Comparison of ENCODE assay signal across 25 cellular contexts in the genomic region with DNA sequence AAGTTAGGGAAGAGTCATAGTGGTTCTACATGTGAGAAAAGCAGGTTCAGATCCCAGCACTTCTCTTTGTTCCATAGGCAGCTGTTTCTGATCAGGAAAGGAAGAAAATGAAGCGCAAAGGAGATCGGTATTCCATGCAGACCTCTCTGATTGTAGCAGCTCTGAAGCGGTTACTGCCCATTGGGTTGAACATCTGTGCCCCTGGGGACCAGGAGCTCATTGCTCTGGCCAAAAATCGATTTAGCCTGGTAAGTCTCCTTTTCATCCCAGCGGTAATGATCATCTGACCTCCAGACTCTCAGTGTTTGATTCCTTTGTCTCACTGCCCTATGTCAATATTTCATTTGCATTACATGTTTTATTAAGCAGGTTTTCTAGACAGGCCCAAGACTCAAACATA.
"Had no signal": no experiment of that assay in that cellular context is flagged by ENCODE, and none has a peak within 500 bp of the region (broad histone marks: within the 10 kb centered on the region; RNA-seq: fewer than 3 reads in every experiment).

No MANE protein-coding gene starts in this region.

- ATAC-seq: gastrocnemius medialis; left cardiac atrium; left ventricle myocardium superior; mucosa of descending colon; natural killer cell treated with Interleukin-12 subunit alpha and Interleukin-12 subunit beta and Interleukin-15 and Interleukin-18, amount 100 ng/mL, for 72 hours; psoas muscle; stimulated activated memory B cell treated with anti-CD40 and anti-IgM and Interleukin-4, amounts not matched to agents 10 μg/mL and 1 μg/mL and 100 μg/mL, for 72 hours had no signal

- H3K36me3 Mint-ChIP-seq: activated naive CD8-positive, alpha-beta T cell; natural killer cell treated with Interleukin-12 subunit alpha and Interleukin-12 subunit beta and Interleukin-15 and Interleukin-18, amount 100 ng/mL, for 72 hours; stimulated activated memory B cell treated with anti-CD40 and anti-IgM and Interleukin-4, amounts not matched to agents 10 μg/mL and 1 μg/mL and 100 μg/mL, for 72 hours had no signal

- H3K4me1 Mint-ChIP-seq: central memory CD8-positive, alpha-beta T cell; stimulated activated memory B cell treated with anti-CD40 and anti-IgM and Interleukin-4, amounts not matched to agents 10 μg/mL and 1 μg/mL and 100 μg/mL, for 72 hours had no signal

- H3K4me3 Mint-ChIP-seq: activated naive CD8-positive, alpha-beta T cell; central memory CD8-positive, alpha-beta T cell; natural killer cell treated with Interleukin-12 subunit alpha and Interleukin-12 subunit beta and Interleukin-15 and Interleukin-18, amount 100 ng/mL, for 72 hours; stimulated activated memory B cell treated with anti-CD40 and anti-IgM and Interleukin-4, amounts not matched to agents 10 μg/mL and 1 μg/mL and 100 μg/mL, for 72 hours had no signal

- H3K9me3 Mint-ChIP-seq: central memory CD8-positive, alpha-beta T cell had no signal

- DNase-seq: activated CD4-positive, alpha-beta T cell treated with anti-CD3 and anti-CD28 coated beads for 4 hours; activated CD4-positive, alpha-beta T cell treated with anti-CD3 and anti-CD28 coated beads, Interleukin-2, amount 50 U/mL, for 4 hours; activated CD8-positive, alpha-beta memory T cell treated with anti-CD3 and anti-CD28 coated beads for 24 hours; activated effector memory CD4-positive, alpha-beta T cell treated with Interleukin-2 at 50 U/mL for 16 hours; activated naive CD4-positive, alpha-beta T cell treated with Interleukin-2 at 50 U/mL for 16 hours; anterior cingulate cortex; dermis blood vessel endothelial cell; effector CD8-positive, alpha-beta T cell; erythroblast; gastrocnemius medialis; islet precursor cell; left cardiac atrium; left ventricle myocardium superior; mucosa of descending colon; psoas muscle; stimulated activated CD4-positive, alpha-beta T cell treated with anti-CD3 and anti-CD28 coated beads, Interleukin-1b, Interleukin-23, amount 100 ng/mL, for 48 hours; stimulated activated CD4-positive, alpha-beta T cell treated with anti-CD3 and anti-CD28 coated beads, Interleukin-4, amount 100 ng/mL, for 4 hours; stimulated activated CD8-positive, alpha-beta memory T cell treated with anti-CD3 and anti-CD28 coated beads, Interleukin-4, amount 100 ng/mL, for 48 hours; stomach; thyroid gland; upper lobe of left lung had no signal

- H3K27me3 Mint-ChIP-seq: activated naive CD8-positive, alpha-beta T cell; central memory CD8-positive, alpha-beta T cell; stimulated activated memory B cell treated with anti-CD40 and anti-IgM and Interleukin-4, amounts not matched to agents 10 μg/mL and 1 μg/mL and 100 μg/mL, for 72 hours had no signal

- H3K27ac Mint-ChIP-seq: activated naive CD8-positive, alpha-beta T cell; natural killer cell treated with Interleukin-12 subunit alpha and Interleukin-12 subunit beta and Interleukin-15 and Interleukin-18, amount 100 ng/mL, for 72 hours; stimulated activated memory B cell treated with anti-CD40 and anti-IgM and Interleukin-4, amounts not matched to agents 10 μg/mL and 1 μg/mL and 100 μg/mL, for 72 hours had no signal
